In genomic region chr10:23496727-23497126, GRCh38 we compare ENCODE assay signal across 25 cellular contexts.
"Had no signal": no experiment of that assay in that cellular context is flagged by ENCODE, and none has a peak within 500 bp of the region (broad histone marks: within the 10 kb centered on the region; RNA-seq: fewer than 3 reads in every experiment).

No MANE protein-coding gene starts in this region.

- ATAC-seq: body of pancreas; heart left ventricle; left lung; mucosa of descending colon; sciatic nerve; stimulated activated effector memory CD8-positive, alpha-beta T cell treated with anti-CD3 and anti-CD28 coated beads, Interleukin-12 subunit alpha, Interleukin-12 subunit beta, amount 100 ng/mL, for 72 hours had no signal

- DNase-seq: activated CD4-positive, alpha-beta memory T cell treated with anti-CD3 and anti-CD28 coated beads for 36 hours; activated CD4-positive, alpha-beta T cell treated with anti-CD3 and anti-CD28 coated beads for 4 hours; activated CD8-positive, alpha-beta memory T cell treated with anti-CD3 and anti-CD28 coated beads, Interleukin-2, amount 50 U/mL, for 4 hours; activated effector memory CD4-positive, alpha-beta T cell treated with anti-CD3 and anti-CD28 coated beads, Interleukin-2, amount 50 U/mL, for 16 hours; activated naive CD4-positive, alpha-beta T cell treated with anti-CD3 and anti-CD28 coated beads for 36 hours; activated naive CD8-positive, alpha-beta T cell treated with anti-CD3 and anti-CD28 coated beads for 36 hours; activated T-cell treated with anti-CD3 and anti-CD28 coated beads, Interleukin-2, amount 50 U/mL, for 1 hour; adrenal gland; aorta; body of pancreas; dermis blood vessel endothelial cell; effector CD4-positive, alpha-beta T cell; heart left ventricle; immature natural killer cell; kidney glomerular epithelial cell; left lung; mucosa of descending colon; retina; small intestine; stimulated activated CD4-positive, alpha-beta T cell treated with anti-CD3 and anti-CD28 coated beads, Interleukin-4, amount 100 ng/mL, for 24 hours; T-helper 1 cell; tibial artery had no signal

- H3K27me3 ChIP-seq: body of pancreas, heart left ventricle, left lung, tibial artery had no signal

- H3K27ac ChIP-seq: adrenal gland, body of pancreas, epithelial cell of prostate, heart left ventricle, left lung, tibial artery had no signal

- H3K4me1 ChIP-seq: adrenal gland, body of pancreas, heart left ventricle, left lung, tibial artery had no signal
